Comparison of ENCODE assay signal across 7 cellular contexts in the genomic region with DNA sequence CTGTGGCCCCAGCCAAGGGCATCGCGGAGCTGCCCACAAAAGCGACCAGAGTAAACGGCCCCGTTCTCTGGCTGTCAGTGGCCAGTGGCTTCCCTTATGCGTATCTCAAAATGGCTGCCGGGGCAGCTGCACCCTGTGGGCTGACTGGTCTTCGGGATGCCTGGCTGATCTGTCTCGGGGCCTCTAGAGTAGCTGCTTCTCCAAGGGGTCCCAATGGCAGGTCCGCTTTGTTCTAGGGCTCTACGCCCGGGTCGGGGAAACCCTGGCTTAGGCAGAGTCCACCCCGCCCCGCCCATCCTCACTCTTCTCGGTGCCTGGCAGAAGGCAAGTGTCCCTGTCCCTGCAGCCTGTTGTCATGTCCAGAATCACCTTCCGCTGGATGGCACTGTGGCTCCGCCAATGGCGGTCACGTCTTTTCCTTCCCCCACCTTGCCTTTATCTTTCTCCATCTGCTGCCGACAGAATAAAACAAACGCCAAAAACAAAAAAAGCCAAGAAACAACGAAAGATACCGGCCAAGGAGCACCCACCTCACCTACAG. TPM values are rescaled to one million over a fixed set of nuclear protein-coding genes. Genes with fewer than 3 reads are reported as not detected.
DNase-seq lines count a peak whose midpoint lies in the region; ATAC-seq lines count a peak whose summit lies in the region.
"Not testable (repeated sequence)": the region's sequence is repeated elsewhere in the genome, so short reads cannot be mapped to it uniquely, and the experiment has no call there.

No MANE protein-coding gene starts in this region.

- peak; percentile 19 for ATAC-seq in GM18907 (IDR thresholded peaks at IDR 0.05; ENCODE audit: unreplicated experiment)
- ATAC-seq in GM19468 (IDR thresholded peaks at IDR 0.05; ENCODE audit: extremely low read depth, unreplicated experiment): peak; percentile 7
- ATAC-seq in HG02571 (IDR thresholded peaks at IDR 0.05; ENCODE audit: unreplicated experiment): peak; percentile 12
- peak; percentile 23 for ATAC-seq in HG03108 (IDR thresholded peaks at IDR 0.05; ENCODE audit: unreplicated experiment)
- peak; percentile 65 for ATAC-seq in SK-N-SH treated with all-trans-retinoic acid at 6 μM for 48 hours
- peak; percentile 67 for ATAC-seq in left colon
- peak; percentile 78 for ATAC-seq in sciatic nerve

- intact Hi-C loops in left colon (cut with DNase I, micrococcal nuclease); sciatic nerve (cut with DNase I): not testable (repeated sequence)

- DNase-seq in left colon; sciatic nerve (ENCODE audit: low spot score): not testable (repeated sequence)

RNA-seq across cellular contexts. Expression of a gene that starts 39.1 kb away (rescaled TPM):
- 10 to 100 TPM; 18.9 to 20.1 TPM for total RNA-seq in left colon
- total RNA-seq in sciatic nerve: 37.6 TPM

Comparison
In these comparisons a context has a peak if more than half of its experiments do, and no peak if none do; other contexts are left out.
1. ATAC-seq: peak in every context shown above with its lines; median percentile 78 in sciatic nerve; 67 in left colon; 65 in SK-N-SH treated with all-trans-retinoic acid at 6 μM for 48 hours; 23 in HG03108; 19 in GM18907; 12 in HG02571; 7 in GM19468.